ENCODE assay signal across 2 cellular contexts in the genomic region with DNA sequence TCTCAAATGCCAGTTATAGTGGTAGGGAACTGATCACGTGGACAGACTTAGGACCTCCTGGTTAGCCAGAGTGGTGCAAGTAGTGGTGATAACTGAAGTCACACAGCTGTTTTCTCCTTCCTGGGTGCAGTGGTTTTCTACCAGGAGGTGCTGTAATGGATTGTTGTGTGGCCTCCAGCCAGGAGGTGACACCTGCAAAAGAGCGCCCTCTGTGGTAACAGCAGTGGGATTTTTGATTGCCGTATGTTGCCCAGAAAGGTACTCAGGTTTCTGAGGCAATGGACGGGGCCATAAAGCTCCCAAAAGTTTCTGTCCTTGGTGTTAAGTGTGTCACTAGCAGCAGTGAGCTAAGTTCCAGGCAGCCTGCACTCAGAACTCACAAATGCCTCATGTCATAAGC.
TF ChIP-seq lines count a peak whose summit lies in the region.

No MANE protein-coding gene starts in this region.

TF ChIP-seq in GM23338, 12 proteins besides CTCF, POLR2A, EP300 and RAD21 (continued from another document and continues in another):
- TF ChIP-seq ZNF462 (CRISPR knock-in tag; IDR thresholded peaks at IDR 0.05) = no peak
- no peak for TF ChIP-seq EZH2 (IDR thresholded peaks at IDR 0.05; ENCODE audit: low read depth, unreplicated experiment)
- no peak for TF ChIP-seq NANOG (IDR thresholded peaks at IDR 0.05; ENCODE audit: borderline replicate concordance)
- TF ChIP-seq, protein P1, sequence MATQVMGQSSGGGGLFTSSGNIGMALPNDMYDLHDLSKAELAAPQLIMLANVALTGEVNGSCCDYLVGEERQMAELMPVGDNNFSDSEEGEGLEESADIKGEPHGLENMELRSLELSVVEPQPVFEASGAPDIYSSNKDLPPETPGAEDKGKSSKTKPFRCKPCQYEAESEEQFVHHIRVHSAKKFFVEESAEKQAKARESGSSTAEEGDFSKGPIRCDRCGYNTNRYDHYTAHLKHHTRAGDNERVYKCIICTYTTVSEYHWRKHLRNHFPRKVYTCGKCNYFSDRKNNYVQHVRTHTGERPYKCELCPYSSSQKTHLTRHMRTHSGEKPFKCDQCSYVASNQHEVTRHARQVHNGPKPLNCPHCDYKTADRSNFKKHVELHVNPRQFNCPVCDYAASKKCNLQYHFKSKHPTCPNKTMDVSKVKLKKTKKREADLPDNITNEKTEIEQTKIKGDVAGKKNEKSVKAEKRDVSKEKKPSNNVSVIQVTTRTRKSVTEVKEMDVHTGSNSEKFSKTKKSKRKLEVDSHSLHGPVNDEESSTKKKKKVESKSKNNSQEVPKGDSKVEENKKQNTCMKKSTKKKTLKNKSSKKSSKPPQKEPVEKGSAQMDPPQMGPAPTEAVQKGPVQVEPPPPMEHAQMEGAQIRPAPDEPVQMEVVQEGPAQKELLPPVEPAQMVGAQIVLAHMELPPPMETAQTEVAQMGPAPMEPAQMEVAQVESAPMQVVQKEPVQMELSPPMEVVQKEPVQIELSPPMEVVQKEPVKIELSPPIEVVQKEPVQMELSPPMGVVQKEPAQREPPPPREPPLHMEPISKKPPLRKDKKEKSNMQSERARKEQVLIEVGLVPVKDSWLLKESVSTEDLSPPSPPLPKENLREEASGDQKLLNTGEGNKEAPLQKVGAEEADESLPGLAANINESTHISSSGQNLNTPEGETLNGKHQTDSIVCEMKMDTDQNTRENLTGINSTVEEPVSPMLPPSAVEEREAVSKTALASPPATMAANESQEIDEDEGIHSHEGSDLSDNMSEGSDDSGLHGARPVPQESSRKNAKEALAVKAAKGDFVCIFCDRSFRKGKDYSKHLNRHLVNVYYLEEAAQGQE (IDR thresholded peaks at IDR 0.05; ENCODE audit: unreplicated experiment) = no peak
- TF ChIP-seq STAT1 (IDR thresholded peaks at IDR 0.05; ENCODE audit: unreplicated experiment) = no peak
- no peak for TF ChIP-seq ZNF114 (CRISPR knock-in tag; IDR thresholded peaks at IDR 0.05)
- TF ChIP-seq EZH2phosphoT487 (IDR thresholded peaks at IDR 0.05; ENCODE audit: unreplicated experiment) = no peak
- no peak for TF ChIP-seq CREB1 (CRISPR knock-in tag; IDR thresholded peaks at IDR 0.05; ENCODE audit: low read depth)
- TF ChIP-seq ETS1 (IDR thresholded peaks at IDR 0.05) = no peak
- TF ChIP-seq POLR2AphosphoS5 (IDR thresholded peaks at IDR 0.05; ENCODE audit: low read depth) = no peak

TF ChIP-seq in H1, 55 proteins besides CTCF, POLR2A, EP300 and RAD21 (continued from another document):
- TF ChIP-seq TCF12 (IDR thresholded peaks at IDR 0.05; ENCODE audit: low read depth, low read length) (no peak), KDM5A (IDR thresholded peaks at IDR 0.05; ENCODE audit: low read length) (no peak), BCL11A (IDR thresholded peaks at IDR 0.05; ENCODE audit: low read depth in 2 of 2, low read length in 2 of 2) (no peak), KDM4A (IDR thresholded peaks at IDR 0.05; ENCODE audit: low read depth, low read length, severe bottlenecking) (no peak), EGR1 (IDR thresholded peaks at IDR 0.05; ENCODE audit: borderline replicate concordance, low read depth, low read length) (no peak), BACH1 (IDR thresholded peaks at IDR 0.05; ENCODE audit: low read length) (no peak), TAF1 (IDR thresholded peaks at IDR 0.05; ENCODE audit: low read depth, low read length) (no peak), SIN3A (conservative IDR thresholded peaks at IDR 0.05 in 1 of 2, IDR thresholded peaks at IDR 0.05 in 1 of 2; ENCODE audit: low read depth in 1 of 2, low read length in 2 of 2) (no peak), CTBP2 (IDR thresholded peaks at IDR 0.05; ENCODE audit: borderline replicate concordance, insufficient read depth, insufficient read length, low read length) (no peak), JUN (IDR thresholded peaks at IDR 0.05; ENCODE audit: low read depth, low read length) (no peak), GTF2F1 (IDR thresholded peaks at IDR 0.05; ENCODE audit: borderline replicate concordance, low read depth, low read length) (no peak), RFX5 (IDR thresholded peaks at IDR 0.05; ENCODE audit: borderline replicate concordance, low read depth, low read length) (no peak), TEAD4 (IDR thresholded peaks at IDR 0.05; ENCODE audit: low read depth, low read length) (no peak)
- TF ChIP-seq, protein P2, sequence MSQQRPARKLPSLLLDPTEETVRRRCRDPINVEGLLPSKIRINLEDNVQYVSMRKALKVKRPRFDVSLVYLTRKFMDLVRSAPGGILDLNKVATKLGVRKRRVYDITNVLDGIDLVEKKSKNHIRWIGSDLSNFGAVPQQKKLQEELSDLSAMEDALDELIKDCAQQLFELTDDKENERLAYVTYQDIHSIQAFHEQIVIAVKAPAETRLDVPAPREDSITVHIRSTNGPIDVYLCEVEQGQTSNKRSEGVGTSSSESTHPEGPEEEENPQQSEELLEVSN (IDR thresholded peaks at IDR 0.05) = no peak
